Comparison of ENCODE assay signal across 12 cellular contexts in the genomic region with DNA sequence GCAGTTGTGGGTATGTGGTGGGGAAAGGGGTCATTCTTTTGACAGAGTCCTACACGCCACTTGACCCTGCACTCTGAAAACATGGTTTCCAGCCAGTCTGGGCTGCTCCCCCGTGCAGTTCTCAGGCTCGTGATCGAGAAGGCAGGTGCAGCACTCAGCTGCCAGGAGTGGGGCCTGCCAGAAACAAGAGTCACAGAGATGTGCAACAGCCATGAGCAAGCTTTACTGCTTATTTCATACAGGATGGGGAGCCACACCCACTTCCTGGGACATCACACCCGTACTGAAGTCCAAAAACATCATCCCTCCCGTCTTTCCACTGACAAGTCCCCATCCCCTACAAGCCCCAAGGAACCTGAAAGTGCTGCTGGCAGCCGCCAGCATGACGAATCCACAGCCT. TPM values are rescaled to one million over a fixed set of nuclear protein-coding genes. Genes with fewer than 3 reads are reported as not detected.
DNase-seq lines count a peak whose midpoint lies in the region; ATAC-seq and TF ChIP-seq lines count a peak whose summit lies in the region.
"Had no signal": no experiment of that assay in that cellular context is flagged by ENCODE, and none has a peak within 500 bp of the region (broad histone marks: within the 10 kb centered on the region; RNA-seq: fewer than 3 reads in every experiment).

No MANE protein-coding gene starts in this region.

- peak; percentile 38 for DNase-seq in stimulated activated CD4-positive, alpha-beta T cell treated with anti-CD3 and anti-CD28 coated beads, Interleukin-4, amount 100 ng/mL, for 24 hours
- DNase-seq in stimulated activated CD4-positive, alpha-beta T cell treated with anti-CD3 and anti-CD28 coated beads, Interleukin-4, amount 100 ng/mL, for 1 hour, result no peak
- DNase-seq in endothelial cell (ENCODE audit: low spot score), result no peak
- no peak for DNase-seq in type B pancreatic cell (ENCODE audit: extremely low spot score, unreplicated experiment)
- DNase-seq in CD1c-positive myeloid dendritic cell (ENCODE audit: extremely low spot score), result no peak
- DNase-seq: activated CD8-positive, alpha-beta memory T cell treated with anti-CD3 and anti-CD28 coated beads, Interleukin-2, amount 50 U/mL, for 48 hours; NCI-H146 had no signal

- H3K27ac Mint-ChIP-seq in T-helper 1 cell treated with Interleukin-12 subunit alpha and Interleukin-12 subunit beta and Interleukin-4 antibody, amounts not matched to agents 30 μg/mL and 1 μg/mL, for 36 hours, result peak overlapping the region; percentile 97
- peak overlapping the region; percentile 61 for H3K27ac Mint-ChIP-seq in endothelial cell (ENCODE audit: unreplicated experiment)
- H3K27ac Mint-ChIP-seq in type B pancreatic cell, result peak overlapping the region; percentile 12

- TF ChIP-seq CTCF in endothelial cell (IDR thresholded peaks at IDR 0.05; ENCODE audit: unreplicated experiment) (no peak), type B pancreatic cell (conservative IDR thresholded peaks at IDR 0.05) (no peak)

- ATAC-seq in HG03175 (IDR thresholded peaks at IDR 0.05; ENCODE audit: unreplicated experiment) (no peak), HG02870 (IDR thresholded peaks at IDR 0.05; ENCODE audit: unreplicated experiment) (no peak)
- ATAC-seq: right cardiac atrium had no signal

- H3K9me3 Mint-ChIP-seq in T-helper 1 cell treated with Interleukin-12 subunit alpha and Interleukin-12 subunit beta and Interleukin-4 antibody, amounts not matched to agents 30 μg/mL and 1 μg/mL, for 36 hours, result no peaks in the 10 kb centered on the region
- H3K9me3 Mint-ChIP-seq in endothelial cell (ENCODE audit: unreplicated experiment), result no peaks in the 10 kb centered on the region
- H3K9me3 Mint-ChIP-seq in type B pancreatic cell, result no peaks in the 10 kb centered on the region

- H3K36me3 Mint-ChIP-seq in T-helper 1 cell treated with Interleukin-12 subunit alpha and Interleukin-12 subunit beta and Interleukin-4 antibody, amounts not matched to agents 30 μg/mL and 1 μg/mL, for 36 hours (ENCODE audit: low read depth), result peaks cover 5% of the 10 kb centered on the region
- H3K36me3 Mint-ChIP-seq in endothelial cell (ENCODE audit: low read depth, unreplicated experiment) (peaks cover 35% of the 10 kb centered on the region), type B pancreatic cell (no peaks in the 10 kb centered on the region)

- H3K27me3 Mint-ChIP-seq in T-helper 1 cell treated with Interleukin-12 subunit alpha and Interleukin-12 subunit beta and Interleukin-4 antibody, amounts not matched to agents 30 μg/mL and 1 μg/mL, for 36 hours (ENCODE audit: low read depth), result peaks cover 20% of the 10 kb centered on the region
- H3K27me3 Mint-ChIP-seq in endothelial cell (ENCODE audit: unreplicated experiment) (peaks cover 46% of the 10 kb centered on the region), type B pancreatic cell (peaks cover 62% of the 10 kb centered on the region)

- H3K4me1 Mint-ChIP-seq in T-helper 1 cell treated with Interleukin-12 subunit alpha and Interleukin-12 subunit beta and Interleukin-4 antibody, amounts not matched to agents 30 μg/mL and 1 μg/mL, for 36 hours (ENCODE audit: low read depth), result peaks cover 61% of the 10 kb centered on the region
- H3K4me1 Mint-ChIP-seq in endothelial cell (ENCODE audit: unreplicated experiment), result peaks cover 53% of the 10 kb centered on the region
- H3K4me1 Mint-ChIP-seq in type B pancreatic cell (ENCODE audit: unreplicated experiment), result peaks cover 41% of the 10 kb centered on the region

- peak overlapping the region; percentile 86 for H3K4me3 Mint-ChIP-seq in T-helper 1 cell treated with Interleukin-12 subunit alpha and Interleukin-12 subunit beta and Interleukin-4 antibody, amounts not matched to agents 30 μg/mL and 1 μg/mL, for 36 hours
- peak overlapping the region; percentile 62 for H3K4me3 Mint-ChIP-seq in endothelial cell (ENCODE audit: unreplicated experiment)
- H3K4me3 Mint-ChIP-seq in type B pancreatic cell, result peak overlapping the region; percentile 5

RNA-seq across cellular contexts. Expression of a gene that starts 9.3 kb away (rescaled TPM):
- total RNA-seq in endothelial cell (ENCODE audit: unreplicated experiment) (0.85 TPM), type B pancreatic cell (ENCODE audit: low replicate concordance) (33.8 and 53.2 TPM in 2 replicates)
- total RNA-seq: HT1080 had no signal

RNA-seq across cellular contexts. Expression of a gene that starts 13.3 kb away (rescaled TPM):
- total RNA-seq in endothelial cell (ENCODE audit: unreplicated experiment) (17.4 TPM), type B pancreatic cell (ENCODE audit: low replicate concordance) (32.7 and 45.5 TPM in 2 replicates)

RNA-seq across cellular contexts. Expression of a gene that starts 24.1 kb away (rescaled TPM):
- total RNA-seq in endothelial cell (ENCODE audit: unreplicated experiment) (102 TPM), type B pancreatic cell (ENCODE audit: low replicate concordance) (0.21 and 1.7 TPM in 2 replicates)

RNA-seq across cellular contexts. Expression of a gene that starts 33.4 kb away (rescaled TPM):
- 3.4 TPM for total RNA-seq in endothelial cell (ENCODE audit: unreplicated experiment)
- total RNA-seq in type B pancreatic cell (ENCODE audit: low replicate concordance), result 2.2 and 4.4 TPM in 2 replicates

RNA-seq across cellular contexts. Expression of a gene that starts 36.8 kb away (rescaled TPM):
- total RNA-seq in endothelial cell (ENCODE audit: unreplicated experiment), result 3.4 TPM
- 8.0 and 10.0 TPM in 2 replicates for total RNA-seq in type B pancreatic cell (ENCODE audit: low replicate concordance)

Comparison
In these comparisons a context has a peak if more than half of its experiments do, and no peak if none do; other contexts are left out.
1. H3K27ac Mint-ChIP-seq: peak in every context shown above with its lines; median percentile 97 in T-helper 1 cell treated with Interleukin-12 subunit alpha and Interleukin-12 subunit beta and Interleukin-4 antibody, amounts not matched to agents 30 μg/mL and 1 μg/mL, for 36 hours; 61 in endothelial cell; 12 in type B pancreatic cell.
2. H3K4me3 Mint-ChIP-seq: peak in every context shown above with its lines; median percentile 86 in T-helper 1 cell treated with Interleukin-12 subunit alpha and Interleukin-12 subunit beta and Interleukin-4 antibody, amounts not matched to agents 30 μg/mL and 1 μg/mL, for 36 hours; 62 in endothelial cell; 5 in type B pancreatic cell.
3. RNA of a gene that starts 9.3 kb away (total RNA-seq): 33.8 to 53.2 TPM in type B pancreatic cell; 0.85 TPM in endothelial cell (single experiment); every median in the first group is over 10 times any median in the second.
4. RNA of a gene that starts 24.1 kb away (total RNA-seq): 102 TPM in endothelial cell (single experiment); 0.21 to 1.7 TPM in type B pancreatic cell; every median in the first group is over 10 times any median in the second.